1 cellular context compared by ENCODE assay signal in the genomic region with DNA sequence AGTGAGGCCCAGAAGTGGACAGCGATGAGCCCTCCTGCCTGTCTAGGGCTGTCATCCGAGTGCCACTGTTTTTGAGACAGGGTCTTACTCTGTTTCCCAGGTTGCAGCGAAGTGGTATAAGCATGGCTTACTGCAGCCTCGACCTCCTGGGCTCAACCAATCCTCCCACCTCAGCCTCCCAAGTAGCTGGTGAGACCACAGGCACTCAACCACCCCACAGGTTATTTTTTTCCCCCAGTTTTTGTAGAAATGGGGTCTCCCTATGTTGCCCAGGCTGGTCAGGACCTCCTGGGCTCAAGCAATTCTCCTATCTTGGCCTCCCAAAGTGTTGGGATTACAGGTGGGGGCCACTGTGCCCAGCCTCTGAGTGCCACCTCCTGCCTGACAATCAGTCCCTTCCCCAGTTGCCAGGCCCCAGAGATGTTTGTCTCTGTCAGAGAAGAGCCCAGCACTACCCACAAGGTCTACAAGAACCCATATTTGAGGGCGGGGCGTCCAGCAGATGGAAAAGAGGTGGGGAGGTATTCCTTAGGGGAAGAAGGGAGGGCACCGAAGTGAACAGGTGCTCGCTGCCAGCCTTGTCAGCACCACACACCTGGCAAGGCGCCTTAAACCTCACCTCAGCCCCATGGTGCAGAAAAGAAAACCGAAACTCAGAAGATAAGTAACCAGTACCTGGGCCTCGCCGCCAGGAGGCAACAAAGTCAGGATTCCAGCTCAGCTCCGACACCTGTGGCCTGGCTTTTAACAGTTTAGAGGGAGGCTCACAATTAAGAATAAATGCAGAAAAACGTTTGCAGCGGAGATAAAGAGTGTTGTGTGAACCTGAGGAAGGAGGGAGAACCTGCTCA.
TF ChIP-seq lines count a peak whose summit lies in the region.

No MANE protein-coding gene starts in this region.

TF ChIP-seq in HepG2, 621 proteins besides CTCF, POLR2A, EP300 and RAD21 (continued from another document and continues in another):
- TF ChIP-seq, protein P1, sequence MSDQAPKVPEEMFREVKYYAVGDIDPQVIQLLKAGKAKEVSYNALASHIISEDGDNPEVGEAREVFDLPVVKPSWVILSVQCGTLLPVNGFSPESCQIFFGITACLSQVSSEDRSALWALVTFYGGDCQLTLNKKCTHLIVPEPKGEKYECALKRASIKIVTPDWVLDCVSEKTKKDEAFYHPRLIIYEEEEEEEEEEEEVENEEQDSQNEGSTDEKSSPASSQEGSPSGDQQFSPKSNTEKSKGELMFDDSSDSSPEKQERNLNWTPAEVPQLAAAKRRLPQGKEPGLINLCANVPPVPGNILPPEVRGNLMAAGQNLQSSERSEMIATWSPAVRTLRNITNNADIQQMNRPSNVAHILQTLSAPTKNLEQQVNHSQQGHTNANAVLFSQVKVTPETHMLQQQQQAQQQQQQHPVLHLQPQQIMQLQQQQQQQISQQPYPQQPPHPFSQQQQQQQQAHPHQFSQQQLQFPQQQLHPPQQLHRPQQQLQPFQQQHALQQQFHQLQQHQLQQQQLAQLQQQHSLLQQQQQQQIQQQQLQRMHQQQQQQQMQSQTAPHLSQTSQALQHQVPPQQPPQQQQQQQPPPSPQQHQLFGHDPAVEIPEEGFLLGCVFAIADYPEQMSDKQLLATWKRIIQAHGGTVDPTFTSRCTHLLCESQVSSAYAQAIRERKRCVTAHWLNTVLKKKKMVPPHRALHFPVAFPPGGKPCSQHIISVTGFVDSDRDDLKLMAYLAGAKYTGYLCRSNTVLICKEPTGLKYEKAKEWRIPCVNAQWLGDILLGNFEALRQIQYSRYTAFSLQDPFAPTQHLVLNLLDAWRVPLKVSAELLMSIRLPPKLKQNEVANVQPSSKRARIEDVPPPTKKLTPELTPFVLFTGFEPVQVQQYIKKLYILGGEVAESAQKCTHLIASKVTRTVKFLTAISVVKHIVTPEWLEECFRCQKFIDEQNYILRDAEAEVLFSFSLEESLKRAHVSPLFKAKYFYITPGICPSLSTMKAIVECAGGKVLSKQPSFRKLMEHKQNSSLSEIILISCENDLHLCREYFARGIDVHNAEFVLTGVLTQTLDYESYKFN (CRISPR knock-in tag; conservative IDR thresholded peaks at IDR 0.05): no peak
- TF ChIP-seq, protein P2, sequence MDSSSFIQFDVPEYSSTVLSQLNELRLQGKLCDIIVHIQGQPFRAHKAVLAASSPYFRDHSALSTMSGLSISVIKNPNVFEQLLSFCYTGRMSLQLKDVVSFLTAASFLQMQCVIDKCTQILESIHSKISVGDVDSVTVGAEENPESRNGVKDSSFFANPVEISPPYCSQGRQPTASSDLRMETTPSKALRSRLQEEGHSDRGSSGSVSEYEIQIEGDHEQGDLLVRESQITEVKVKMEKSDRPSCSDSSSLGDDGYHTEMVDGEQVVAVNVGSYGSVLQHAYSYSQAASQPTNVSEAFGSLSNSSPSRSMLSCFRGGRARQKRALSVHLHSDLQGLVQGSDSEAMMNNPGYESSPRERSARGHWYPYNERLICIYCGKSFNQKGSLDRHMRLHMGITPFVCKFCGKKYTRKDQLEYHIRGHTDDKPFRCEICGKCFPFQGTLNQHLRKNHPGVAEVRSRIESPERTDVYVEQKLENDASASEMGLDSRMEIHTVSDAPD (CRISPR knock-in tag; IDR thresholded peaks at IDR 0.05): no peak
- TF ChIP-seq, protein P3, sequence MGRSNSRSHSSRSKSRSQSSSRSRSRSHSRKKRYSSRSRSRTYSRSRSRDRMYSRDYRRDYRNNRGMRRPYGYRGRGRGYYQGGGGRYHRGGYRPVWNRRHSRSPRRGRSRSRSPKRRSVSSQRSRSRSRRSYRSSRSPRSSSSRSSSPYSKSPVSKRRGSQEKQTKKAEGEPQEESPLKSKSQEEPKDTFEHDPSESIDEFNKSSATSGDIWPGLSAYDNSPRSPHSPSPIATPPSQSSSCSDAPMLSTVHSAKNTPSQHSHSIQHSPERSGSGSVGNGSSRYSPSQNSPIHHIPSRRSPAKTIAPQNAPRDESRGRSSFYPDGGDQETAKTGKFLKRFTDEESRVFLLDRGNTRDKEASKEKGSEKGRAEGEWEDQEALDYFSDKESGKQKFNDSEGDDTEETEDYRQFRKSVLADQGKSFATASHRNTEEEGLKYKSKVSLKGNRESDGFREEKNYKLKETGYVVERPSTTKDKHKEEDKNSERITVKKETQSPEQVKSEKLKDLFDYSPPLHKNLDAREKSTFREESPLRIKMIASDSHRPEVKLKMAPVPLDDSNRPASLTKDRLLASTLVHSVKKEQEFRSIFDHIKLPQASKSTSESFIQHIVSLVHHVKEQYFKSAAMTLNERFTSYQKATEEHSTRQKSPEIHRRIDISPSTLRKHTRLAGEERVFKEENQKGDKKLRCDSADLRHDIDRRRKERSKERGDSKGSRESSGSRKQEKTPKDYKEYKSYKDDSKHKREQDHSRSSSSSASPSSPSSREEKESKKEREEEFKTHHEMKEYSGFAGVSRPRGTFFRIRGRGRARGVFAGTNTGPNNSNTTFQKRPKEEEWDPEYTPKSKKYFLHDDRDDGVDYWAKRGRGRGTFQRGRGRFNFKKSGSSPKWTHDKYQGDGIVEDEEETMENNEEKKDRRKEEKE (IDR thresholded peaks at IDR 0.05): no peak
- TF ChIP-seq ZNF121 (CRISPR knock-in tag; IDR thresholded peaks at IDR 0.05) (peak; percentile 88), POGZ (CRISPR knock-in tag; IDR thresholded peaks at IDR 0.05) (no peak), HNRNPL (IDR thresholded peaks at IDR 0.05; ENCODE audit: low read depth, low read length) (no peak), SALL2 (CRISPR knock-in tag; IDR thresholded peaks at IDR 0.05) (no peak), XBP1 (CRISPR knock-in tag; IDR thresholded peaks at IDR 0.05) (no peak), MAFF (IDR thresholded peaks at IDR 0.05; ENCODE audit: low read depth, low read length) (no peak), MYC (CRISPR knock-in tag; IDR thresholded peaks at IDR 0.05; ENCODE audit: borderline replicate concordance) (no peak), GABPA (IDR thresholded peaks at IDR 0.05; ENCODE audit: low read depth, low read length) (no peak), GABPA (CRISPR knock-in tag; IDR thresholded peaks at IDR 0.05; ENCODE audit: low read depth) (no peak), ZSCAN29 (CRISPR knock-in tag; conservative IDR thresholded peaks at IDR 0.05) (no peak), SAP130 (CRISPR knock-in tag; IDR thresholded peaks at IDR 0.05; ENCODE audit: low read depth) (peak; percentile 22; the same call in 1 of the 2 replicates), ZNF788 (CRISPR knock-in tag; IDR thresholded peaks at IDR 0.05; ENCODE audit: borderline replicate concordance) (0 out of 2 replicates have a peak, but pooled peaks have one; percentile 37), CBFB (CRISPR knock-in tag; IDR thresholded peaks at IDR 0.05) (no peak), FOXC1 (CRISPR knock-in tag; IDR thresholded peaks at IDR 0.05; ENCODE audit: borderline replicate concordance) (peak; percentile 58; the same call in 1 of the 2 replicates), ZNF768 (CRISPR knock-in tag; IDR thresholded peaks at IDR 0.05) (peak; percentile 82), ZNF577 (CRISPR knock-in tag; IDR thresholded peaks at IDR 0.05; ENCODE audit: borderline replicate concordance, low read depth) (no peak), JARID2 (CRISPR knock-in tag; IDR thresholded peaks at IDR 0.05; ENCODE audit: insufficient replicate concordance) (no peak)
- TF ChIP-seq, protein P4, sequence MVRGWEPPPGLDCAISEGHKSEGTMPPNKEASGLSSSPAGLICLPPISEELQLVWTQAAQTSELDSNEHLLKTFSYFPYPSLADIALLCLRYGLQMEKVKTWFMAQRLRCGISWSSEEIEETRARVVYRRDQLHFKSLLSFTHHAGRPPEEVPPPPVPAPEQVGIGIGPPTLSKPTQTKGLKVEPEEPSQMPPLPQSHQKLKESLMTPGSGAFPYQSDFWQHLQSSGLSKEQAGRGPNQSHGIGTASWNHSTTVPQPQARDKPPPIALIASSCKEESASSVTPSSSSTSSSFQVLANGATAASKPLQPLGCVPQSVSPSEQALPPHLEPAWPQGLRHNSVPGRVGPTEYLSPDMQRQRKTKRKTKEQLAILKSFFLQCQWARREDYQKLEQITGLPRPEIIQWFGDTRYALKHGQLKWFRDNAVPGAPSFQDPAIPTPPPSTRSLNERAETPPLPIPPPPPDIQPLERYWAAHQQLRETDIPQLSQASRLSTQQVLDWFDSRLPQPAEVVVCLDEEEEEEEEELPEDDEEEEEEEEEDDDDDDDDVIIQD (CRISPR knock-in tag; IDR thresholded peaks at IDR 0.05; ENCODE audit: low read depth): no peak
- TF ChIP-seq, protein P5, sequence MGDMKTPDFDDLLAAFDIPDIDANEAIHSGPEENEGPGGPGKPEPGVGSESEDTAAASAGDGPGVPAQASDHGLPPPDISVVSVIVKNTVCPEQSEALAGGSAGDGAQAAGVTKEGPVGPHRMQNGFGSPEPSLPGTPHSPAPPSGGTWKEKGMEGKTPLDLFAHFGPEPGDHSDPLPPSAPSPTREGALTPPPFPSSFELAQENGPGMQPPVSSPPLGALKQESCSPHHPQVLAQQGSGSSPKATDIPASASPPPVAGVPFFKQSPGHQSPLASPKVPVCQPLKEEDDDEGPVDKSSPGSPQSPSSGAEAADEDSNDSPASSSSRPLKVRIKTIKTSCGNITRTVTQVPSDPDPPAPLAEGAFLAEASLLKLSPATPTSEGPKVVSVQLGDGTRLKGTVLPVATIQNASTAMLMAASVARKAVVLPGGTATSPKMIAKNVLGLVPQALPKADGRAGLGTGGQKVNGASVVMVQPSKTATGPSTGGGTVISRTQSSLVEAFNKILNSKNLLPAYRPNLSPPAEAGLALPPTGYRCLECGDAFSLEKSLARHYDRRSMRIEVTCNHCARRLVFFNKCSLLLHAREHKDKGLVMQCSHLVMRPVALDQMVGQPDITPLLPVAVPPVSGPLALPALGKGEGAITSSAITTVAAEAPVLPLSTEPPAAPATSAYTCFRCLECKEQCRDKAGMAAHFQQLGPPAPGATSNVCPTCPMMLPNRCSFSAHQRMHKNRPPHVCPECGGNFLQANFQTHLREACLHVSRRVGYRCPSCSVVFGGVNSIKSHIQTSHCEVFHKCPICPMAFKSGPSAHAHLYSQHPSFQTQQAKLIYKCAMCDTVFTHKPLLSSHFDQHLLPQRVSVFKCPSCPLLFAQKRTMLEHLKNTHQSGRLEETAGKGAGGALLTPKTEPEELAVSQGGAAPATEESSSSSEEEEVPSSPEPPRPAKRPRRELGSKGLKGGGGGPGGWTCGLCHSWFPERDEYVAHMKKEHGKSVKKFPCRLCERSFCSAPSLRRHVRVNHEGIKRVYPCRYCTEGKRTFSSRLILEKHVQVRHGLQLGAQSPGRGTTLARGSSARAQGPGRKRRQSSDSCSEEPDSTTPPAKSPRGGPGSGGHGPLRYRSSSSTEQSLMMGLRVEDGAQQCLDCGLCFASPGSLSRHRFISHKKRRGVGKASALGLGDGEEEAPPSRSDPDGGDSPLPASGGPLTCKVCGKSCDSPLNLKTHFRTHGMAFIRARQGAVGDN (CRISPR knock-in tag; IDR thresholded peaks at IDR 0.05): peak; percentile 21; the same call in 1 of the 2 replicates
- TF ChIP-seq, protein P6, sequence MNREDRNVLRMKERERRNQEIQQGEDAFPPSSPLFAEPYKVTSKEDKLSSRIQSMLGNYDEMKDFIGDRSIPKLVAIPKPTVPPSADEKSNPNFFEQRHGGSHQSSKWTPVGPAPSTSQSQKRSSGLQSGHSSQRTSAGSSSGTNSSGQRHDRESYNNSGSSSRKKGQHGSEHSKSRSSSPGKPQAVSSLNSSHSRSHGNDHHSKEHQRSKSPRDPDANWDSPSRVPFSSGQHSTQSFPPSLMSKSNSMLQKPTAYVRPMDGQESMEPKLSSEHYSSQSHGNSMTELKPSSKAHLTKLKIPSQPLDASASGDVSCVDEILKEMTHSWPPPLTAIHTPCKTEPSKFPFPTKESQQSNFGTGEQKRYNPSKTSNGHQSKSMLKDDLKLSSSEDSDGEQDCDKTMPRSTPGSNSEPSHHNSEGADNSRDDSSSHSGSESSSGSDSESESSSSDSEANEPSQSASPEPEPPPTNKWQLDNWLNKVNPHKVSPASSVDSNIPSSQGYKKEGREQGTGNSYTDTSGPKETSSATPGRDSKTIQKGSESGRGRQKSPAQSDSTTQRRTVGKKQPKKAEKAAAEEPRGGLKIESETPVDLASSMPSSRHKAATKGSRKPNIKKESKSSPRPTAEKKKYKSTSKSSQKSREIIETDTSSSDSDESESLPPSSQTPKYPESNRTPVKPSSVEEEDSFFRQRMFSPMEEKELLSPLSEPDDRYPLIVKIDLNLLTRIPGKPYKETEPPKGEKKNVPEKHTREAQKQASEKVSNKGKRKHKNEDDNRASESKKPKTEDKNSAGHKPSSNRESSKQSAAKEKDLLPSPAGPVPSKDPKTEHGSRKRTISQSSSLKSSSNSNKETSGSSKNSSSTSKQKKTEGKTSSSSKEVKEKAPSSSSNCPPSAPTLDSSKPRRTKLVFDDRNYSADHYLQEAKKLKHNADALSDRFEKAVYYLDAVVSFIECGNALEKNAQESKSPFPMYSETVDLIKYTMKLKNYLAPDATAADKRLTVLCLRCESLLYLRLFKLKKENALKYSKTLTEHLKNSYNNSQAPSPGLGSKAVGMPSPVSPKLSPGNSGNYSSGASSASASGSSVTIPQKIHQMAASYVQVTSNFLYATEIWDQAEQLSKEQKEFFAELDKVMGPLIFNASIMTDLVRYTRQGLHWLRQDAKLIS (CRISPR knock-in tag; IDR thresholded peaks at IDR 0.05): no peak
- TF ChIP-seq, protein P7, sequence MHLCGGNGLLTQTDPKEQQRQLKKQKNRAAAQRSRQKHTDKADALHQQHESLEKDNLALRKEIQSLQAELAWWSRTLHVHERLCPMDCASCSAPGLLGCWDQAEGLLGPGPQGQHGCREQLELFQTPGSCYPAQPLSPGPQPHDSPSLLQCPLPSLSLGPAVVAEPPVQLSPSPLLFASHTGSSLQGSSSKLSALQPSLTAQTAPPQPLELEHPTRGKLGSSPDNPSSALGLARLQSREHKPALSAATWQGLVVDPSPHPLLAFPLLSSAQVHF (CRISPR knock-in tag; IDR thresholded peaks at IDR 0.05): no peak
- TF ChIP-seq, protein P8, sequence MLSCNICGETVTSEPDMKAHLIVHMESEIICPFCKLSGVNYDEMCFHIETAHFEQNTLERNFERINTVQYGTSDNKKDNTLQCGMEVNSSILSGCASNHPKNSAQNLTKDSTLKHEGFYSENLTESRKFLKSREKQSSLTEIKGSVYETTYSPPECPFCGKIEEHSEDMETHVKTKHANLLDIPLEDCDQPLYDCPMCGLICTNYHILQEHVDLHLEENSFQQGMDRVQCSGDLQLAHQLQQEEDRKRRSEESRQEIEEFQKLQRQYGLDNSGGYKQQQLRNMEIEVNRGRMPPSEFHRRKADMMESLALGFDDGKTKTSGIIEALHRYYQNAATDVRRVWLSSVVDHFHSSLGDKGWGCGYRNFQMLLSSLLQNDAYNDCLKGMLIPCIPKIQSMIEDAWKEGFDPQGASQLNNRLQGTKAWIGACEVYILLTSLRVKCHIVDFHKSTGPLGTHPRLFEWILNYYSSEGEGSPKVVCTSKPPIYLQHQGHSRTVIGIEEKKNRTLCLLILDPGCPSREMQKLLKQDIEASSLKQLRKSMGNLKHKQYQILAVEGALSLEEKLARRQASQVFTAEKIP (CRISPR knock-in tag; IDR thresholded peaks at IDR 0.05; ENCODE audit: borderline replicate concordance): no peak
- TF ChIP-seq, protein P9, sequence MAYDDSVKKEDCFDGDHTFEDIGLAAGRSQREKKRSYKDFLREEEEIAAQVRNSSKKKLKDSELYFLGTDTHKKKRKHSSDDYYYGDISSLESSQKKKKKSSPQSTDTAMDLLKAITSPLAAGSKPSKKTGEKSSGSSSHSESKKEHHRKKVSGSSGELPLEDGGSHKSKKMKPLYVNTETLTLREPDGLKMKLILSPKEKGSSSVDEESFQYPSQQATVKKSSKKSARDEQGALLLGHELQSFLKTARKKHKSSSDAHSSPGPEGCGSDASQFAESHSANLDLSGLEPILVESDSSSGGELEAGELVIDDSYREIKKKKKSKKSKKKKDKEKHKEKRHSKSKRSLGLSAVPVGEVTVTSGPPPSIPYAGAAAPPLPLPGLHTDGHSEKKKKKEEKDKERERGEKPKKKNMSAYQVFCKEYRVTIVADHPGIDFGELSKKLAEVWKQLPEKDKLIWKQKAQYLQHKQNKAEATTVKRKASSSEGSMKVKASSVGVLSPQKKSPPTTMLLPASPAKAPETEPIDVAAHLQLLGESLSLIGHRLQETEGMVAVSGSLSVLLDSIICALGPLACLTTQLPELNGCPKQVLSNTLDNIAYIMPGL (CRISPR knock-in tag; IDR thresholded peaks at IDR 0.05; ENCODE audit: borderline replicate concordance in 1 of 2, low read depth in 1 of 2): peak; percentile 48 to 54; a peak in 3 of 4 replicates
